27 cellular contexts compared by ENCODE assay signal in genomic region chr5:148381906-148382305, GRCh38. TPM values are rescaled to one million over a fixed set of nuclear protein-coding genes. Genes with fewer than 3 reads are reported as not detected.
DNase-seq lines count a peak whose midpoint lies in the region; ATAC-seq, FAIRE-seq and TF ChIP-seq lines count a peak whose summit lies in the region.
"Had no signal": no experiment of that assay in that cellular context is flagged by ENCODE, and none has a peak within 500 bp of the region (broad histone marks: within the 10 kb centered on the region; RNA-seq: fewer than 3 reads in every experiment).

No MANE protein-coding gene starts in this region.

- intact Hi-C loops in HepG2 (cut with micrococcal nuclease; ENCODE audit: unreplicated experiment) (loop anchor here (2.0 to 10.0 kb wide), 3 partner anchors 17 to 545 kb away; no protein-coding TSS in a partner anchor), right lobe of liver (cut with DNase I) (no loop called here), mammary epithelial cell (cut with micrococcal nuclease) (no loop called here)

- POLR2A ChIA-PET in HepG2 (lab: Yijun Ruan, JAX): interaction anchor here (1.1 kb wide), 2 partner anchors 12 to 17 kb away, joined by 3 to 9 read pairs; no protein-coding TSS in a partner anchor

- H3K4me2 ChIP-seq in HepG2 (ENCODE audit: low read depth, low read length): no peak overlapping the region
- peak overlapping the region; percentile 92 for H3K4me2 ChIP-seq in mammary epithelial cell (ENCODE audit: insufficient read depth, low read depth, low read length)

- peak; percentile 3 for DNase-seq in HepG2 (ENCODE audit: low spot score)
- DNase-seq in right lobe of liver: no peak
- peak; percentile 60 for DNase-seq in mammary epithelial cell
- DNase-seq in DMS53 (lab: John Stamatoyannopoulos, UW): no peak
- no peak for DNase-seq in D721Med (ENCODE audit: insufficient read length, low spot score)
- no peak for DNase-seq in stimulated activated CD4-positive, alpha-beta T cell treated with anti-CD3 and anti-CD28 coated beads, Interleukin-2, amount 100 ng/mL, for 48 hours
- DNase-seq in pons (ENCODE audit: low spot score): no peak
- DNase-seq: activated B cell treated with CpG ODN at 0.5 μM for 24 hours; activated CD4-positive, alpha-beta T cell treated with anti-CD3 and anti-CD28 coated beads, Interleukin-2, amount 50 U/mL, for 48 hours; activated CD8-positive, alpha-beta memory T cell treated with anti-CD3 and anti-CD28 coated beads, Interleukin-2, amount 50 U/mL, for 4 hours; GOT3; naive B cell; NCI-H1048; NCI-H2029 treated with DMSO at 0.1 percent for 48 hours; NCI-H226; posterior cingulate gyrus; stimulated activated naive CD8-positive, alpha-beta T cell treated with anti-CD3 and anti-CD28 coated beads, Interleukin-15, amount 100 ng/mL, for 72 hours; T1000; thyroid gland had no signal

- peaks cover 45% of the 10 kb centered on the region for H3K4me1 Mint-ChIP-seq in nephron

- ATAC-seq in HepG2 (no peak), right lobe of liver (no peak)
- ATAC-seq: GM12878; stimulated activated naive CD8-positive, alpha-beta T cell treated with anti-CD3 and anti-CD28 coated beads, Interleukin-15, amount 100 ng/mL, for 72 hours had no signal

- TF ChIP-seq EP300 in HepG2 (IDR thresholded peaks at IDR 0.05; ENCODE audit: low read depth in 2 of 2, low read length in 2 of 2) (no peak), HepG2 (CRISPR knock-in tag; IDR thresholded peaks at IDR 0.05; ENCODE audit: borderline replicate concordance) (no peak)

- H3K4me3 ChIP-seq in HepG2 (replicated peaks in 1 of 3; ENCODE audit: insufficient read depth in 1 of 3, low read depth in 2 of 3, low read length in 3 of 3) (no peak overlapping the region), right lobe of liver (no peak overlapping the region), mammary epithelial cell (replicated peaks in 1 of 3; ENCODE audit: insufficient read depth in 1 of 3, low read depth in 2 of 3, low read length in 3 of 3) (peak overlapping the region in 2 of 3 experiments; percentile 17 to 85)
- H3K4me3 ChIP-seq: GM12878, thyroid gland had no signal

- in situ Hi-C loops in HepG2 (cut with HindIII; ENCODE audit: extremely low pct_ligation_motif_present, low pct_unique_long_range_greater_than_20kb): no loop called here
- in situ Hi-C loops in mammary epithelial cell (cut with MboI; ENCODE audit: low sequenced_read_pairs in 2 of 2): no loop called here

- H3K79me2 ChIP-seq in HepG2 (ENCODE audit: insufficient read depth, low read length) (peaks cover 26% of the 10 kb centered on the region), mammary epithelial cell (ENCODE audit: insufficient read depth, low read length) (peaks cover 30% of the 10 kb centered on the region)

- H3K27me3 ChIP-seq in HepG2 (ENCODE audit: control insufficient read depth in 1 of 2, insufficient read depth in 2 of 2, low read length in 2 of 2) (no peaks in the 10 kb centered on the region), right lobe of liver (no peaks in the 10 kb centered on the region), mammary epithelial cell (ENCODE audit: insufficient read depth, low read length) (no peaks in the 10 kb centered on the region)
- H3K27me3 ChIP-seq: ascending aorta, thyroid gland had no signal

- no peak for TF ChIP-seq POLR2A in HepG2 (IDR thresholded peaks at IDR 0.05; ENCODE audit: insufficient read depth in 1 of 2, low read depth in 2 of 2, low read length in 2 of 2)
- TF ChIP-seq POLR2A in right lobe of liver (IDR thresholded peaks at IDR 0.05): no peak

- H3K27ac ChIP-seq in HepG2 (ENCODE audit: extremely low read length, insufficient read depth, low read length) (no peak overlapping the region), right lobe of liver (no peak overlapping the region), mammary epithelial cell (ENCODE audit: insufficient read depth, low read depth, low read length) (peak overlapping the region; percentile 88)
- H3K27ac ChIP-seq: KMS-11, thyroid gland had no signal

- H3K27me3 Mint-ChIP-seq in nephron (ENCODE audit: low read depth): no peaks in the 10 kb centered on the region
- H3K27me3 Mint-ChIP-seq: activated B cell treated with CpG ODN at 0.5 μM for 24 hours; activated naive CD8-positive, alpha-beta T cell; naive B cell; stimulated activated naive CD8-positive, alpha-beta T cell treated with anti-CD3 and anti-CD28 coated beads, Interleukin-15, amount 100 ng/mL, for 72 hours had no signal

- H3K9ac ChIP-seq in HepG2 (ENCODE audit: insufficient read depth, low read depth, low read length) (no peak overlapping the region), mammary epithelial cell (ENCODE audit: insufficient read depth, low read length) (peak overlapping the region; percentile 16)
- H3K9ac ChIP-seq: KMS-11 had no signal

- H4K20me1 ChIP-seq in HepG2 (ENCODE audit: insufficient read depth, low read length): no peaks in the 10 kb centered on the region
- H4K20me1 ChIP-seq in mammary epithelial cell (ENCODE audit: insufficient read depth, low read length): no peaks in the 10 kb centered on the region

- 84% methylated on average over 3 of the region's 3 CpGs for whole genome bisulfite sequencing in HepG2 (ENCODE audit: low lambda C conversion rate)
- WGBS in right lobe of liver (ENCODE audit: insufficient coverage, low coverage, low lambda C conversion rate, missing lambda C conversion rate): 96% methylated on average over 3 of the region's 3 CpGs
- WGBS in mammary epithelial cell (ENCODE audit: low coverage, missing lambda C conversion rate): 47% methylated on average over 3 of the region's 3 CpGs

- TF ChIP-seq CTCF in HepG2 (CRISPR knock-in tag; IDR thresholded peaks at IDR 0.05): no peak
- no peak for TF ChIP-seq CTCF in right lobe of liver (IDR thresholded peaks at IDR 0.05)
- no peak for TF ChIP-seq CTCF in mammary epithelial cell (conservative IDR thresholded peaks at IDR 0.05 in 1 of 2, IDR thresholded peaks at IDR 0.05 in 1 of 2; ENCODE audit: extremely low read depth in 1 of 2, insufficient read depth in 1 of 2, low read depth in 1 of 2, low read length in 2 of 2)
- TF ChIP-seq CTCF in nephron (IDR thresholded peaks at IDR 0.05; ENCODE audit: unreplicated experiment in 3 of 3): no peak
- no peak for TF ChIP-seq CTCF in D721Med (IDR thresholded peaks at IDR 0.05; ENCODE audit: insufficient read depth, missing control alignments)

- no peaks in the 10 kb centered on the region for H3K9me3 Mint-ChIP-seq in nephron

- FAIRE-seq in HepG2 (lab: Jason Lieb, UNC): no peak
- FAIRE-seq in D721Med (lab: Jason Lieb, UNC): no peak
- FAIRE-seq: A204.1, GM12878 had no signal

- dilution Hi-C loops in mammary epithelial cell (cut with HindIII; ENCODE audit: low sequenced_read_pairs): no loop called here

- H2AFZ ChIP-seq in HepG2 (ENCODE audit: low read length): no peak overlapping the region
- peak overlapping the region; percentile 30 for H2AFZ ChIP-seq in mammary epithelial cell (ENCODE audit: low read depth, low read length)

- TF ChIP-seq RAD21 in HepG2 (CRISPR knock-in tag; IDR thresholded peaks at IDR 0.05): no peak

- H3K4me3 Mint-ChIP-seq in nephron: peak overlapping the region; percentile 61 to 70 (median 68)

- BruUV-seq in HepG2 (replicated peaks; lab: Mats Ljungman, UMichigan): no TSS peak
- BruUV-seq in mammary epithelial cell (replicated peaks; lab: Mats Ljungman, UMichigan): no TSS peak

- CTCF ChIA-PET in HepG2 (lab: Yijun Ruan, JAX; ENCODE audit: low intra/inter-chr PET ratio, low total read pairs): no interaction called here
- CTCF ChIA-PET in mammary epithelial cell (lab: Charles Lee; ENCODE audit: low non-redundant PET): no interaction called here

- H3K36me3 ChIP-seq in HepG2 (replicated peaks in 1 of 2; ENCODE audit: control insufficient read depth in 1 of 2, insufficient read depth in 2 of 2, low read length in 2 of 2) (no peaks in the 10 kb centered on the region; a peak in 1 of 5 replicates), right lobe of liver (no peaks in the 10 kb centered on the region), mammary epithelial cell (ENCODE audit: insufficient read depth, low read length) (no peaks in the 10 kb centered on the region)
- H3K36me3 ChIP-seq: ascending aorta, thyroid gland had no signal

- H3K4me1 ChIP-seq in HepG2 (ENCODE audit: insufficient read depth, low read length) (peaks cover 39% of the 10 kb centered on the region), right lobe of liver (peaks cover 0 to 25% (median 6%) of the 10 kb centered on the region in 4 donors), mammary epithelial cell (ENCODE audit: insufficient read depth, low read length) (peaks cover 27% of the 10 kb centered on the region)

- no peak overlapping the region for H3K27ac Mint-ChIP-seq in nephron
- H3K27ac Mint-ChIP-seq: activated naive CD8-positive, alpha-beta T cell; stimulated activated naive CD8-positive, alpha-beta T cell treated with anti-CD3 and anti-CD28 coated beads, Interleukin-15, amount 100 ng/mL, for 72 hours had no signal

- no peaks in the 10 kb centered on the region for H3K36me3 Mint-ChIP-seq in nephron (ENCODE audit: low read depth)

- H3K9me3 ChIP-seq in HepG2 (ENCODE audit: low read length): no peaks in the 10 kb centered on the region
- H3K9me3 ChIP-seq in right lobe of liver: no peaks in the 10 kb centered on the region
- H3K9me3 ChIP-seq in mammary epithelial cell (replicated peaks; ENCODE audit: insufficient read depth, low read length): no peaks in the 10 kb centered on the region
- H3K9me3 ChIP-seq: ascending aorta, thyroid gland had no signal

RNA-seq across cellular contexts. Expression of gene FBXO38, which starts 1.9 kb away (rescaled TPM):
- total RNA-seq in HepG2 (2016; rRNA removed; fragmentation: Illumina TruSeq; extraction: Trizol): 35.6 and 35.9 TPM in 2 replicates
- total RNA-seq in HepG2 (2016; cell fraction: cytosol; rRNA removed; fragmentation: Illumina TruSeq; extraction: Trizol; ENCODE audit: low read depth): 5.7 and 12.1 TPM in 2 replicates
- total RNA-seq in HepG2 (2016; cell fraction: insoluble cytoplasmic fraction; rRNA removed; fragmentation: Illumina TruSeq; extraction: Trizol): 30.9 and 35.5 TPM in 2 replicates
- total RNA-seq in HepG2 (2016; cell fraction: membrane; rRNA removed; fragmentation: Illumina TruSeq; extraction: Trizol): 14.8 and 18.6 TPM in 2 replicates
- total RNA-seq in HepG2 (2016; cell fraction: nucleus; rRNA removed; fragmentation: Illumina TruSeq; extraction: Trizol): 76.5 and 89.4 TPM in 2 replicates
- 23.7 and 24.8 TPM in 2 replicates for polyA plus RNA-seq in HepG2 (2011; rRNA removed)
- polyA plus RNA-seq in HepG2 (2011; cell fraction: cytosol; rRNA removed): 6.7 and 8.4 TPM in 2 replicates
- 27.1 and 43.9 TPM in 2 replicates for polyA plus RNA-seq in HepG2 (2011; cell fraction: nucleus; rRNA removed)
- 18.0 and 20.0 TPM in 2 replicates for polyA plus RNA-seq in HepG2 (2012)
- polyA plus RNA-seq in HepG2 (2016; cell fraction: cytosol; fragmentation: Illumina TruSeq; extraction: Trizol; ENCODE audit: low read depth): 0.69 and 0.71 TPM in 2 replicates
- 16.8 and 20.0 TPM in 2 replicates for polyA plus RNA-seq in HepG2 (2016; cell fraction: insoluble cytoplasmic fraction; fragmentation: Illumina TruSeq; extraction: Trizol; ENCODE audit: low read depth)
- polyA plus RNA-seq in HepG2 (2016; cell fraction: membrane; fragmentation: Illumina TruSeq; extraction: Trizol; ENCODE audit: low read depth): 1.6 and 1.8 TPM in 2 replicates
- polyA plus RNA-seq in HepG2 (2016; cell fraction: nucleus; fragmentation: Illumina TruSeq; extraction: Trizol; ENCODE audit: insufficient read depth, low read depth): 36.4 and 44.3 TPM in 2 replicates
- 42.3 and 58.8 TPM in 2 replicates for polyA minus RNA-seq in HepG2 (2011; rRNA and poly(A)+ RNA removed; ENCODE audit: low replicate concordance)
- polyA minus RNA-seq in HepG2 (2011; cell fraction: cytosol; rRNA and poly(A)+ RNA removed): 32.4 and 48.8 TPM in 2 replicates
- 246 and 318 TPM in 2 replicates for polyA minus RNA-seq in HepG2 (2011; cell fraction: nucleus; rRNA and poly(A)+ RNA removed)
- 10 to 100 TPM; 21.1 to 34.9 (median 23.6) TPM for total RNA-seq in right lobe of liver
- 10 to 100 TPM; 37.5 to 64.5 TPM for total RNA-seq in mammary epithelial cell
- polyA plus RNA-seq in mammary epithelial cell: 11.3 TPM
- 107 TPM for polyA minus RNA-seq in mammary epithelial cell

RNA-seq across cellular contexts. Expression of gene SPINK9, which starts 46.5 kb away (rescaled TPM):
- total RNA-seq in HepG2 (2016; rRNA removed; fragmentation: Illumina TruSeq; extraction: Trizol): not detected in 2 replicates
- total RNA-seq in HepG2 (2016; cell fraction: cytosol; rRNA removed; fragmentation: Illumina TruSeq; extraction: Trizol; ENCODE audit: low read depth): not detected in 2 replicates
- not detected in 2 replicates for total RNA-seq in HepG2 (2016; cell fraction: insoluble cytoplasmic fraction; rRNA removed; fragmentation: Illumina TruSeq; extraction: Trizol)
- total RNA-seq in HepG2 (2016; cell fraction: membrane; rRNA removed; fragmentation: Illumina TruSeq; extraction: Trizol): not detected in 2 replicates
- total RNA-seq in HepG2 (2016; cell fraction: nucleus; rRNA removed; fragmentation: Illumina TruSeq; extraction: Trizol): not detected in 2 replicates
- not detected in 2 replicates for polyA plus RNA-seq in HepG2 (2011; rRNA removed)
- not detected in 2 replicates for polyA plus RNA-seq in HepG2 (2011; cell fraction: cytosol; rRNA removed)
- polyA plus RNA-seq in HepG2 (2011; cell fraction: nucleus; rRNA removed): not detected in 2 replicates
- not detected in 2 replicates for polyA plus RNA-seq in HepG2 (2012)
- polyA plus RNA-seq in HepG2 (2016; cell fraction: cytosol; fragmentation: Illumina TruSeq; extraction: Trizol; ENCODE audit: low read depth): not detected in 2 replicates
- not detected in 2 replicates for polyA plus RNA-seq in HepG2 (2016; cell fraction: insoluble cytoplasmic fraction; fragmentation: Illumina TruSeq; extraction: Trizol; ENCODE audit: low read depth)
- not detected in 2 replicates for polyA plus RNA-seq in HepG2 (2016; cell fraction: membrane; fragmentation: Illumina TruSeq; extraction: Trizol; ENCODE audit: low read depth)
- not detected in 2 replicates for polyA plus RNA-seq in HepG2 (2016; cell fraction: nucleus; fragmentation: Illumina TruSeq; extraction: Trizol; ENCODE audit: insufficient read depth, low read depth)
- not detected in 2 replicates for polyA minus RNA-seq in HepG2 (2011; rRNA and poly(A)+ RNA removed; ENCODE audit: low replicate concordance)
- polyA minus RNA-seq in HepG2 (2011; cell fraction: cytosol; rRNA and poly(A)+ RNA removed): not detected in 2 replicates
- polyA minus RNA-seq in HepG2 (2011; cell fraction: nucleus; rRNA and poly(A)+ RNA removed): not detected in 2 replicates
- not detected for total RNA-seq in right lobe of liver
- total RNA-seq in mammary epithelial cell: not detected
- not detected for polyA plus RNA-seq in mammary epithelial cell
- polyA minus RNA-seq in mammary epithelial cell: not detected
- total RNA-seq: activated B cell treated with CpG ODN at 0.5 μM for 24 hours, ascending aorta, dermis microvascular lymphatic vessel endothelial cell, GM12878, HT-29, thyroid gland had no signal
- polyA plus RNA-seq: GM12878 had no signal

Comparison
In these comparisons a context has a peak if more than half of its experiments do, and no peak if none do; other contexts are left out.
1. DNase-seq: peak in HepG2 (single experiment) and mammary epithelial cell (single experiment); none in right lobe of liver (0 of 3), DMS53 (single experiment), D721Med (single experiment), stimulated activated CD4-positive, alpha-beta T cell treated with anti-CD3 and anti-CD28 coated beads, Interleukin-2, amount 100 ng/mL, for 48 hours (0 of 2) and pons (single experiment).
2. H3K4me3 ChIP-seq: peak in mammary epithelial cell (2 of 3); none in HepG2 (0 of 3) and right lobe of liver (0 of 3).